Comparison of ENCODE assay signal across 13 cellular contexts in genomic region chr11:94272738-94273313, GRCh38. TPM values are rescaled to one million over a fixed set of nuclear protein-coding genes. Genes with fewer than 3 reads are reported as not detected.
DNase-seq lines count a peak whose midpoint lies in the region; ATAC-seq and TF ChIP-seq lines count a peak whose summit lies in the region.
"Had no signal": no experiment of that assay in that cellular context is flagged by ENCODE, and none has a peak within 500 bp of the region (broad histone marks: within the 10 kb centered on the region; RNA-seq: fewer than 3 reads in every experiment).

No MANE protein-coding gene starts in this region.

- no peaks in the 10 kb centered on the region for H3K27me3 ChIP-seq in ascending aorta
- H3K27me3 ChIP-seq: gastrocnemius medialis, suprapubic skin had no signal

- no peak overlapping the region for H3K27ac ChIP-seq in ascending aorta
- H3K27ac ChIP-seq: gastrocnemius medialis, suprapubic skin had no signal

- no peaks in the 10 kb centered on the region for H3K4me1 Mint-ChIP-seq in stimulated activated naive B cell treated with anti-CD40 and anti-IgM and Interleukin-4, amounts not matched to agents 10 μg/mL and 1 μg/mL and 100 μg/mL, for 72 hours
- no peaks in the 10 kb centered on the region for H3K4me1 Mint-ChIP-seq in activated T-cell treated with anti-CD3 and anti-CD28 coated beads, Interleukin-2, amount 50 U/mL, for 4 hours (ENCODE audit: low read depth)
- H3K4me1 Mint-ChIP-seq: activated B cell treated with CpG ODN at 0.5 μM for 24 hours had no signal

- no peak for DNase-seq in stimulated activated naive B cell treated with anti-CD40 and anti-IgM and Interleukin-4, amounts not matched to agents 10 μg/mL and 1 μg/mL and 100 μg/mL, for 72 hours
- no peak for DNase-seq in ascending aorta (ENCODE audit: low spot score in 2 of 2)
- DNase-seq in GM19238 (ENCODE audit: insufficient read length, low spot score) = no peak
- DNase-seq in activated T-cell treated with anti-CD3 and anti-CD28 coated beads, Interleukin-2, amount 50 U/mL, for 4 hours = no peak
- DNase-seq: activated B cell treated with CpG ODN at 0.5 μM for 24 hours, gastrocnemius medialis, GF-D8, NCI-H2107 had no signal

- no peak overlapping the region for H3K4me3 ChIP-seq in ascending aorta
- H3K4me3 ChIP-seq: gastrocnemius medialis, suprapubic skin had no signal

- peak overlapping the region; percentile 67 for H3K27ac Mint-ChIP-seq in stimulated activated naive B cell treated with anti-CD40 and anti-IgM and Interleukin-4, amounts not matched to agents 10 μg/mL and 1 μg/mL and 100 μg/mL, for 72 hours
- H3K27ac Mint-ChIP-seq: activated B cell treated with CpG ODN at 0.5 μM for 24 hours had no signal

- ATAC-seq in GM19395 (IDR thresholded peaks at IDR 0.05; ENCODE audit: unreplicated experiment) (peak; percentile 59), HG02678 (IDR thresholded peaks at IDR 0.05; ENCODE audit: unreplicated experiment) (peak; percentile 40), HG03469 (IDR thresholded peaks at IDR 0.05; ENCODE audit: unreplicated experiment) (peak; percentile 39)
- ATAC-seq in stimulated activated naive B cell treated with anti-CD40 and anti-IgM and Interleukin-4, amounts not matched to agents 10 μg/mL and 1 μg/mL and 100 μg/mL, for 72 hours (replicated peaks) = peak in 1 of 2 donors; percentile 47
- no peak for ATAC-seq in activated T-cell treated with anti-CD3 and anti-CD28 coated beads, Interleukin-2, amount 50 U/mL, for 4 hours
- ATAC-seq: gastrocnemius medialis, sciatic nerve had no signal

- no peaks in the 10 kb centered on the region for H3K27me3 Mint-ChIP-seq in stimulated activated naive B cell treated with anti-CD40 and anti-IgM and Interleukin-4, amounts not matched to agents 10 μg/mL and 1 μg/mL and 100 μg/mL, for 72 hours
- H3K27me3 Mint-ChIP-seq in activated T-cell treated with anti-CD3 and anti-CD28 coated beads, Interleukin-2, amount 50 U/mL, for 4 hours (ENCODE audit: low read depth) = peaks cover 2% of the 10 kb centered on the region
- H3K27me3 Mint-ChIP-seq: activated B cell treated with CpG ODN at 0.5 μM for 24 hours had no signal

- no peaks in the 10 kb centered on the region for H3K36me3 Mint-ChIP-seq in stimulated activated naive B cell treated with anti-CD40 and anti-IgM and Interleukin-4, amounts not matched to agents 10 μg/mL and 1 μg/mL and 100 μg/mL, for 72 hours
- H3K36me3 Mint-ChIP-seq in activated T-cell treated with anti-CD3 and anti-CD28 coated beads, Interleukin-2, amount 50 U/mL, for 4 hours (ENCODE audit: insufficient read depth) = no peaks in the 10 kb centered on the region

- intact Hi-C loops in ascending aorta (cut with DNase I) = no loop called here

- no peaks in the 10 kb centered on the region for H3K4me1 ChIP-seq in ascending aorta
- H3K4me1 ChIP-seq: gastrocnemius medialis, suprapubic skin had no signal

- H3K9me3 ChIP-seq in ascending aorta = no peaks in the 10 kb centered on the region
- H3K9me3 ChIP-seq: gastrocnemius medialis, suprapubic skin had no signal

- H3K4me3 Mint-ChIP-seq in stimulated activated naive B cell treated with anti-CD40 and anti-IgM and Interleukin-4, amounts not matched to agents 10 μg/mL and 1 μg/mL and 100 μg/mL, for 72 hours = no peak overlapping the region
- H3K4me3 Mint-ChIP-seq in activated T-cell treated with anti-CD3 and anti-CD28 coated beads, Interleukin-2, amount 50 U/mL, for 4 hours = no peak overlapping the region
- H3K4me3 Mint-ChIP-seq: activated B cell treated with CpG ODN at 0.5 μM for 24 hours had no signal

- no peak for TF ChIP-seq CTCF in ascending aorta (IDR thresholded peaks at IDR 0.05)

- H3K9me3 Mint-ChIP-seq in stimulated activated naive B cell treated with anti-CD40 and anti-IgM and Interleukin-4, amounts not matched to agents 10 μg/mL and 1 μg/mL and 100 μg/mL, for 72 hours = peaks cover 9 to 22% of the 10 kb centered on the region in 2 donors
- H3K9me3 Mint-ChIP-seq in activated T-cell treated with anti-CD3 and anti-CD28 coated beads, Interleukin-2, amount 50 U/mL, for 4 hours = peaks cover 15% of the 10 kb centered on the region

- H3K36me3 ChIP-seq in ascending aorta = no peaks in the 10 kb centered on the region
- H3K36me3 ChIP-seq: gastrocnemius medialis, suprapubic skin had no signal

RNA-seq across cellular contexts. Expression of gene IZUMO1R, which starts 31.6 kb away (rescaled TPM):
- total RNA-seq in ascending aorta = not detected
- not detected for total RNA-seq in activated T-cell treated with anti-CD3 and anti-CD28 coated beads, Interleukin-2, amount 50 U/mL, for 4 hours
- total RNA-seq: activated B cell treated with CpG ODN at 0.5 μM for 24 hours, gastrocnemius medialis, sciatic nerve, suprapubic skin had no signal

Comparison
In these comparisons a context has a peak if more than half of its experiments do, and no peak if none do; other contexts are left out.
1. ATAC-seq: peak in GM19395 (single experiment), HG02678 (single experiment) and HG03469 (single experiment); none in activated T-cell treated with anti-CD3 and anti-CD28 coated beads, Interleukin-2, amount 50 U/mL, for 4 hours (0 of 2).